27 cellular contexts compared by ENCODE assay signal in the genomic region with DNA sequence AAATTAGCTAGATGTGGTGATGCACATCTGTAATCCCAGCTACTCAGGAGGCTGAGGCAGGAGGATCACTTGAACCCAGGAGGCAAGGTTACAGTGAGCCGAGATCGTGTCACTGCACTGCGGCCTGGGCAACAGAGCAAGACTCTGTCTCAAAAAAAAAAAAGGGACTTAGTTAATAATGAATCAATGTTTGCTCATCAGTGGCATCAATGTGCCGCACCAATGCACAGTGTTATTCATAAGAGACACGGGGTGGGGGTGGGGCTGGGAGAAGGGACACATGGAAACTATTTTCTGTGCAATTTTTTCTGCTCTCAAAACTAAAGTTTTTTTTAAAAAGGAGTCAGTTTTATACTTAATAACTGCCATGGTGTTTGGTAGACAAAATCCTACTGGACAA. TPM values are rescaled to one million over a fixed set of nuclear protein-coding genes. Genes with fewer than 3 reads are reported as not detected.
"Had no signal": no experiment of that assay in that cellular context is flagged by ENCODE, and none has a peak within 500 bp of the region (broad histone marks: within the 10 kb centered on the region; RNA-seq: fewer than 3 reads in every experiment).

No MANE protein-coding gene starts in this region.

- H3K27me3 ChIP-seq: ascending aorta, ovary had no signal

- H3K4me3 ChIP-seq: ascending aorta, esophagus squamous epithelium, gastrocnemius medialis, lung, ovary, prostate gland, transverse colon had no signal

- ATAC-seq: activated CD8-positive, alpha-beta T cell treated with anti-CD3 and anti-CD28 coated beads, Interleukin-2, amount 10 ng/mL, durations not matched to agents 7 days and 5 days; activated naive CD4-positive, alpha-beta T cell treated with anti-CD3 and anti-CD28 coated beads, Interleukin-2, amount 50 U/mL, for 72 hours; effector memory CD8-positive, alpha-beta T cell; gastrocnemius medialis; right cardiac atrium had no signal

- FAIRE-seq: endothelial cell of umbilical vein, urothelium cell line had no signal

- DNase-seq: activated CD4-positive, alpha-beta T cell treated with anti-CD3 and anti-CD28 coated beads, Interleukin-2, amount 50 U/mL, for 1 hour; activated CD4-positive, CD25-positive, alpha-beta regulatory T cell treated with anti-CD3 and anti-CD28 coated beads, Interleukin-2, amount 50 U/mL, for 72 hours; activated CD8-positive, alpha-beta T cell treated with anti-CD3 and anti-CD28 coated beads, Interleukin-2, amount 10 ng/mL, durations not matched to agents 7 days and 5 days; brain microvascular endothelial cell; central memory CD4-positive, alpha-beta T cell; dermis blood vessel endothelial cell; effector memory CD8-positive, alpha-beta T cell; esophagus squamous epithelium; gastrocnemius medialis; head of caudate nucleus; naive B cell; ovary; right cardiac atrium; stimulated activated CD4-positive, alpha-beta T cell treated with anti-CD3 and anti-CD28 coated beads, Interleukin-12 subunit alpha, Interleukin-12 subunit beta, amount 100 ng/mL, for 4 hours; stimulated activated CD4-positive, alpha-beta T cell treated with anti-CD3 and anti-CD28 coated beads, Interleukin-4, amount 100 ng/mL, for 4 hours; transverse colon; WERI-Rb-1 had no signal

- H3K9me3 ChIP-seq: ascending aorta, esophagus squamous epithelium, gastrocnemius medialis, ovary, prostate gland, transverse colon had no signal

- H3K36me3 Mint-ChIP-seq: naive B cell had no signal

- H3K4me1 ChIP-seq: ascending aorta, gastrocnemius medialis, prostate gland had no signal

- H3K36me3 ChIP-seq: ascending aorta, brain microvascular endothelial cell, esophagus squamous epithelium, gastrocnemius medialis, ovary, prostate gland, transverse colon, WERI-Rb-1 had no signal

- H3K9me3 Mint-ChIP-seq: activated T-helper 1 cell treated with anti-CD3 and anti-CD28 coated beads, Interleukin-12 subunit alpha, Interleukin-12 subunit beta, Interleukin-2, Interleukin-4 antibody, amounts not matched to agents 30 ng/mL and 10 ng/mL and 1 ng/mL, durations not matched to agents 14 hours and 24 hours and 36 hours; effector memory CD8-positive, alpha-beta T cell; naive B cell; stimulated activated naive CD8-positive, alpha-beta T cell treated with anti-CD3 and anti-CD28 coated beads, Interleukin-15, Interleukin-2, amounts not matched to agents 100 ng/mL and 50 ng/mL, for 24 hours had no signal

- H3K27ac ChIP-seq: ascending aorta, brain microvascular endothelial cell, esophagus squamous epithelium, gastrocnemius medialis, ovary, prostate gland, WERI-Rb-1 had no signal

- H3K4me3 Mint-ChIP-seq: activated CD8-positive, alpha-beta T cell treated with anti-CD3 and anti-CD28 coated beads, Interleukin-2, amount 10 ng/mL, durations not matched to agents 7 days and 5 days; activated T-helper 1 cell treated with anti-CD3 and anti-CD28 coated beads, Interleukin-12 subunit alpha, Interleukin-12 subunit beta, Interleukin-2, Interleukin-4 antibody, amounts not matched to agents 30 ng/mL and 10 ng/mL and 1 ng/mL, durations not matched to agents 14 hours and 24 hours and 36 hours; effector memory CD8-positive, alpha-beta T cell; naive B cell; stimulated activated naive CD8-positive, alpha-beta T cell treated with anti-CD3 and anti-CD28 coated beads, Interleukin-15, Interleukin-2, amounts not matched to agents 100 ng/mL and 50 ng/mL, for 24 hours had no signal

RNA-seq across cellular contexts. Expression of a gene that starts 6.8 kb away (rescaled TPM):
- total RNA-seq: activated CD8-positive, alpha-beta T cell treated with anti-CD3 and anti-CD28 coated beads, Interleukin-2, amount 10 ng/mL, durations not matched to agents 7 days and 5 days; activated naive CD4-positive, alpha-beta T cell treated with anti-CD3 and anti-CD28 coated beads, Interleukin-2, amount 50 U/mL, for 72 hours; activated T-helper 1 cell treated with anti-CD3 and anti-CD28 coated beads, Interleukin-12 subunit alpha, Interleukin-12 subunit beta, Interleukin-2, Interleukin-4 antibody, amounts not matched to agents 30 ng/mL and 10 ng/mL and 1 ng/mL, durations not matched to agents 14 hours and 24 hours and 36 hours; ascending aorta; dermis blood vessel endothelial cell; endothelial cell of umbilical vein; right cardiac atrium; skeletal muscle tissue; T-helper 2 cell treated with Interferon-gamma antibody and Interleukin-4, amounts not matched to agents 100 ng/mL and 5 ng/mL, for 36 hours had no signal
- polyA plus RNA-seq: endothelial cell of umbilical vein, right cardiac atrium had no signal
